In genomic region chr19:55623130-55623868, GRCh38 we compare ENCODE assay signal across 8 cellular contexts. TPM values are rescaled to one million over a fixed set of nuclear protein-coding genes. Genes with fewer than 3 reads are reported as not detected.
DNase-seq lines count a peak whose midpoint lies in the region; ATAC-seq and TF ChIP-seq lines count a peak whose summit lies in the region.

No MANE protein-coding gene starts in this region.

- H3K4me2 ChIP-seq in SK-N-SH = peak overlapping the region; percentile 29; the same call in 1 of the 2 replicates

- peaks cover 12% of the 10 kb centered on the region for H3F3A ChIP-seq in SK-N-SH (replicated peaks; ENCODE audit: insufficient read depth)

- H3K9me3 ChIP-seq in SK-N-SH (no peaks in the 10 kb centered on the region), SK-N-MC (ENCODE audit: low read depth, low read length) (no peaks in the 10 kb centered on the region), gastrocnemius medialis (no peaks in the 10 kb centered on the region)

- intact Hi-C loops in gastrocnemius medialis (cut with DNase I; ENCODE audit: low total_unique reads) = loop anchor here (5.0 kb wide), 1 partner anchor 216 kb away; the partner anchor contains the start of gene UBE2S

- 93% methylated on average over 12 of the region's 12 CpGs for WGBS in SK-N-SH (ENCODE audit: low lambda C conversion rate)

- H3K4me1 ChIP-seq in SK-N-SH (ENCODE audit: control insufficient read depth in 1 of 2, insufficient read depth in 2 of 2, low read depth in 1 of 2, low read length in 1 of 2) (peaks cover 0 to 2% of the 10 kb centered on the region in 2 experiments; a peak in 1 of 4 replicates), gastrocnemius medialis (peaks cover 39 to 46% of the 10 kb centered on the region in 2 donors)

- TF ChIP-seq CTCF in SK-N-SH (IDR thresholded peaks at IDR 0.05) = no peak
- no peak for TF ChIP-seq CTCF in fibroblast of villous mesenchyme (IDR thresholded peaks at IDR 0.05; ENCODE audit: insufficient read depth, low read depth, low read length)
- no peak for TF ChIP-seq CTCF in gastrocnemius medialis (IDR thresholded peaks at IDR 0.05 in 4 of 5, conservative IDR thresholded peaks at IDR 0.05 in 1 of 5)

- in situ Hi-C loops in gastrocnemius medialis (cut with MboI; ENCODE audit: low sequenced_read_pairs in 4 of 4) = no loop called here

- POLR2A ChIA-PET in SK-N-SH (lab: Yijun Ruan, JAX) = interaction anchor here (0.6 to 1.3 kb wide), 2 partner anchors 24 to 49 kb away, joined by 3 to 7 read pairs; partner anchors contain the start of genes FIZ1 and ZNF524

- TF ChIP-seq POLR2A in gastrocnemius medialis (IDR thresholded peaks at IDR 0.05) = no peak

- H3K9ac ChIP-seq in SK-N-SH (no peak overlapping the region), SK-N-MC (ENCODE audit: insufficient read length) (no peak overlapping the region)

- H2AFZ ChIP-seq in SK-N-SH (ENCODE audit: low read depth) = no peak overlapping the region

- H3K36me3 ChIP-seq in SK-N-SH (replicated peaks in 1 of 2; ENCODE audit: control insufficient read depth in 1 of 2, insufficient read depth in 2 of 2, low read length in 1 of 2) (peaks cover 0 to 3% of the 10 kb centered on the region in 2 experiments), SK-N-MC (ENCODE audit: insufficient read depth, low read length) (no peaks in the 10 kb centered on the region), gastrocnemius medialis (peaks cover 0 to 7% of the 10 kb centered on the region in 2 donors)

- TF ChIP-seq EP300 in SK-N-SH (IDR thresholded peaks at IDR 0.05; ENCODE audit: borderline replicate concordance in 1 of 2, low read depth in 1 of 2, low read length in 1 of 2) = no peak

- ATAC-seq in SK-N-SH treated with all-trans-retinoic acid at 6 μM for 48 hours (no peak), gastrocnemius medialis (peak; percentile 50 to 62), GM18502 (IDR thresholded peaks at IDR 0.05; ENCODE audit: poor library complexity, unreplicated experiment) (no peak), GM21576 (IDR thresholded peaks at IDR 0.05; ENCODE audit: unreplicated experiment) (no peak)

- H3K4me3 ChIP-seq in SK-N-SH (ENCODE audit: low read depth in 2 of 2, low read length in 1 of 2) = peak overlapping the region in 1 of 2 experiments; percentile 36; a peak in 2 of 4 replicates
- H3K4me3 ChIP-seq in SK-N-MC = 0 out of 2 replicates have a peak overlapping the region, but pooled peaks have one; percentile 24
- peak overlapping the region; percentile 76 for H3K4me3 ChIP-seq in fibroblast of villous mesenchyme (ENCODE audit: low read depth, low read length)
- H3K4me3 ChIP-seq in gastrocnemius medialis = peak overlapping the region; percentile 3 to 77 (median 72)

- H3K27me3 ChIP-seq in SK-N-SH (ENCODE audit: insufficient read depth) = no peaks in the 10 kb centered on the region
- H3K27me3 ChIP-seq in gastrocnemius medialis = no peaks in the 10 kb centered on the region

- TF ChIP-seq RAD21 in SK-N-SH (IDR thresholded peaks at IDR 0.05; ENCODE audit: low read length) = no peak

- H3K27ac ChIP-seq in SK-N-SH (ENCODE audit: low read depth in 2 of 2, low read length in 1 of 2) (no peak overlapping the region), SK-N-MC (no peak overlapping the region), gastrocnemius medialis (peak overlapping the region; percentile 97 to 99 (median 98))

- DNase-seq in SK-N-SH (peak; percentile 9), SK-N-MC (ENCODE audit: low read depth, low spot score) (no peak), fibroblast of villous mesenchyme (ENCODE audit: low read depth) (no peak), gastrocnemius medialis (peak; percentile 50 to 58), NCI-H1092 treated with DMSO at 0.1 percent for 48 hours (lab: John Stamatoyannopoulos, UW) (no peak)

- H3K79me2 ChIP-seq in SK-N-SH (ENCODE audit: insufficient read depth) = peaks cover 11% of the 10 kb centered on the region; the same call in 1 of the 2 replicates

- CTCF ChIA-PET in SK-N-SH (lab: Yijun Ruan, JAX) = interaction anchor here (0.7 to 4.7 kb wide), 6 partner anchors 10 to 322 kb away, joined by 3 to 30 read pairs (median 7); partner anchors contain the start of gene ZNF865

- no peaks in the 10 kb centered on the region for H4K20me1 ChIP-seq in SK-N-SH (ENCODE audit: insufficient read depth)

- no peaks in the 10 kb centered on the region for H3K9me2 ChIP-seq in SK-N-SH

TF ChIP-seq in SK-N-SH, 30 proteins besides CTCF, POLR2A, EP300 and RAD21:
- no peak for TF ChIP-seq RCOR1 (IDR thresholded peaks at IDR 0.05; ENCODE audit: low read length)
- TF ChIP-seq GABPA (IDR thresholded peaks at IDR 0.05; ENCODE audit: low read depth) = no peak
- TF ChIP-seq NRF1 (IDR thresholded peaks at IDR 0.05; ENCODE audit: low read depth, low read length) = no peak
- no peak for TF ChIP-seq TCF12 (IDR thresholded peaks at IDR 0.05)
- TF ChIP-seq, protein P1, sequence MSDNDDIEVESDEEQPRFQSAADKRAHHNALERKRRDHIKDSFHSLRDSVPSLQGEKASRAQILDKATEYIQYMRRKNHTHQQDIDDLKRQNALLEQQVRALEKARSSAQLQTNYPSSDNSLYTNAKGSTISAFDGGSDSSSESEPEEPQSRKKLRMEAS (IDR thresholded peaks at IDR 0.05; ENCODE audit: low read depth) = no peak
- TF ChIP-seq EZH2phosphoT487 (IDR thresholded peaks at IDR 0.05; ENCODE audit: borderline replicate concordance, low read depth) = no peak
- no peak for TF ChIP-seq FOXJ3 (CRISPR knock-in tag; IDR thresholded peaks at IDR 0.05)
- TF ChIP-seq MEF2A (IDR thresholded peaks at IDR 0.05; ENCODE audit: borderline replicate concordance, low read depth) = no peak
- TF ChIP-seq IRF3 (IDR thresholded peaks at IDR 0.05; ENCODE audit: low read depth, low read length) = no peak
- no peak for TF ChIP-seq RFX5 (IDR thresholded peaks at IDR 0.05; ENCODE audit: low read length)

TF ChIP-seq in SK-N-SH treated with all-trans-retinoic acid at 6 μM for 48 hours, 23 proteins besides CTCF, POLR2A, EP300 and RAD21 (continues in another document):
- TF ChIP-seq GLIS3 (CRISPR knock-in tag; IDR thresholded peaks at IDR 0.05) (no peak), TCF4 (CRISPR knock-in tag; IDR thresholded peaks at IDR 0.05; ENCODE audit: borderline replicate concordance) (no peak), PPARA (CRISPR knock-in tag; IDR thresholded peaks at IDR 0.05; ENCODE audit: borderline replicate concordance) (no peak), ZNF8 (CRISPR knock-in tag; IDR thresholded peaks at IDR 0.05) (no peak), ARNTL (CRISPR knock-in tag; IDR thresholded peaks at IDR 0.05; ENCODE audit: borderline replicate concordance, low read depth) (no peak), RARB (CRISPR knock-in tag; IDR thresholded peaks at IDR 0.05) (no peak), ZC3H10 (CRISPR knock-in tag; IDR thresholded peaks at IDR 0.05) (no peak), BACH2 (CRISPR knock-in tag; IDR thresholded peaks at IDR 0.05; ENCODE audit: borderline replicate concordance) (no peak), PATZ1 (CRISPR knock-in tag; IDR thresholded peaks at IDR 0.05; ENCODE audit: borderline replicate concordance) (no peak), ZNF70 (CRISPR knock-in tag; IDR thresholded peaks at IDR 0.05) (no peak), ZFP3 (CRISPR knock-in tag; IDR thresholded peaks at IDR 0.05) (no peak), ESRRG (CRISPR knock-in tag; IDR thresholded peaks at IDR 0.05) (no peak), ZFP30 (CRISPR knock-in tag; IDR thresholded peaks at IDR 0.05) (no peak)

RNA-seq across cellular contexts. Expression of gene ZNF784, which starts 1.1 kb away (rescaled TPM):
- polyA plus RNA-seq in SK-N-SH (2012; rRNA removed) = 5.0 and 5.5 TPM in 2 replicates
- 2.4 and 3.3 TPM in 2 replicates for polyA plus RNA-seq in SK-N-SH (2012; cell fraction: cytosol; rRNA removed)
- 17.9 and 20.4 TPM in 2 replicates for polyA plus RNA-seq in SK-N-SH (2012; cell fraction: nucleus; rRNA removed)
- total RNA-seq in fibroblast of villous mesenchyme (5.6 and 7.4 TPM in 2 replicates), gastrocnemius medialis (1 to 10 TPM; 6.0 to 10.0 (median 8.2) TPM)

RNA-seq across cellular contexts. Expression of gene ZNF580, which starts 17.5 kb away (rescaled TPM):
- 14.0 and 21.9 TPM in 2 replicates for polyA plus RNA-seq in SK-N-SH (2012; rRNA removed)
- 16.3 and 18.1 TPM in 2 replicates for polyA plus RNA-seq in SK-N-SH (2012; cell fraction: cytosol; rRNA removed)
- polyA plus RNA-seq in SK-N-SH (2012; cell fraction: nucleus; rRNA removed) = 76.2 and 102 TPM in 2 replicates
- 5.5 and 5.6 TPM in 2 replicates for total RNA-seq in fibroblast of villous mesenchyme
- total RNA-seq in gastrocnemius medialis = 10 to 100 TPM in 1 of 4 donors, 1 to 10 TPM in 3; 1.5 to 12.3 (median 7.2) TPM

RNA-seq across cellular contexts. Expression of gene ZNF865, which starts 17.9 kb away (rescaled TPM):
- 3.4 and 5.0 TPM in 2 replicates for polyA plus RNA-seq in SK-N-SH (2012; rRNA removed)
- 2.7 and 5.2 TPM in 2 replicates for polyA plus RNA-seq in SK-N-SH (2012; cell fraction: cytosol; rRNA removed)
- polyA plus RNA-seq in SK-N-SH (2012; cell fraction: nucleus; rRNA removed) = 11.7 and 16.2 TPM in 2 replicates
- 1.3 and 1.9 TPM in 2 replicates for total RNA-seq in fibroblast of villous mesenchyme
- total RNA-seq in gastrocnemius medialis = 10 to 100 TPM; 10.3 to 23.4 (median 15.2) TPM

RNA-seq across cellular contexts. Expression of gene ZNF581, which starts 20.1 kb away (rescaled TPM):
- 24.2 and 24.7 TPM in 2 replicates for polyA plus RNA-seq in SK-N-SH (2012; rRNA removed)
- polyA plus RNA-seq in SK-N-SH (2012; cell fraction: cytosol; rRNA removed) = 14.5 and 20.7 TPM in 2 replicates
- 27.5 and 35.6 TPM in 2 replicates for polyA plus RNA-seq in SK-N-SH (2012; cell fraction: nucleus; rRNA removed)
- total RNA-seq in fibroblast of villous mesenchyme = 11.0 and 13.0 TPM in 2 replicates
- 10 to 100 TPM in 3 of 4 donors, 1 to 10 TPM in 1; 9.9 to 17.3 (median 13.7) TPM for total RNA-seq in gastrocnemius medialis

RNA-seq across cellular contexts. Expression of gene ZNF524, which starts 23.2 kb away (rescaled TPM):
- 7.2 and 7.3 TPM in 2 replicates for polyA plus RNA-seq in SK-N-SH (2012; rRNA removed)
- 4.6 and 7.4 TPM in 2 replicates for polyA plus RNA-seq in SK-N-SH (2012; cell fraction: cytosol; rRNA removed)
- 7.4 and 10.1 TPM in 2 replicates for polyA plus RNA-seq in SK-N-SH (2012; cell fraction: nucleus; rRNA removed)
- total RNA-seq in fibroblast of villous mesenchyme (4.7 and 6.4 TPM in 2 replicates), gastrocnemius medialis (10 to 100 TPM; 35.6 to 61.7 (median 47.0) TPM)

Comparison
In these comparisons a context has a peak if more than half of its experiments do, and no peak if none do; other contexts are left out.
1. DNase-seq: peak in SK-N-SH (single experiment) and gastrocnemius medialis (2 of 2); none in SK-N-MC (single experiment), fibroblast of villous mesenchyme (single experiment) and NCI-H1092 treated with DMSO at 0.1 percent for 48 hours (single experiment).
2. H3K27ac ChIP-seq: peak in gastrocnemius medialis (4 of 4); none in SK-N-SH (0 of 2) and SK-N-MC (single experiment).
3. ATAC-seq: peak in gastrocnemius medialis (2 of 2); none in SK-N-SH treated with all-trans-retinoic acid at 6 μM for 48 hours (single experiment), GM18502 (single experiment) and GM21576 (single experiment).